In genomic region chr4:2873329-2873728, GRCh38 we compare ENCODE assay signal across 20 cellular contexts. TPM values are rescaled to one million over a fixed set of nuclear protein-coding genes. Genes with fewer than 3 reads are reported as not detected.
DNase-seq lines count a peak whose midpoint lies in the region; ATAC-seq, FAIRE-seq and TF ChIP-seq lines count a peak whose summit lies in the region.
"Had no signal": no experiment of that assay in that cellular context is flagged by ENCODE, and none has a peak within 500 bp of the region (broad histone marks: within the 10 kb centered on the region; RNA-seq: fewer than 3 reads in every experiment).

No MANE protein-coding gene starts in this region.

- no peaks in the 10 kb centered on the region for H3K9me3 ChIP-seq in left ventricle myocardium inferior (replicated peaks)
- no peaks in the 10 kb centered on the region for H3K9me3 ChIP-seq in mucosa of stomach (ENCODE audit: control insufficient read depth, low read length)
- no peaks in the 10 kb centered on the region for H3K9me3 ChIP-seq in upper lobe of left lung
- H3K9me3 ChIP-seq: heart right ventricle, left lung had no signal

- 68 to 72% methylated on average over 1 of the region's 1 CpG for WGBS in upper lobe of left lung, 2 donors

- H3K27ac ChIP-seq in left ventricle myocardium inferior (replicated peaks) (peak overlapping the region; percentile 49), upper lobe of left lung (peak overlapping the region; percentile 2 to 88 (median 66))
- H3K27ac ChIP-seq: cardiac muscle cell, epithelial cell of prostate, SK-N-MC had no signal

- peak overlapping the region; percentile 35 for H3K9ac ChIP-seq in mucosa of stomach (ENCODE audit: low read length)

- no peak for TF ChIP-seq EP300 in upper lobe of left lung (IDR thresholded peaks at IDR 0.05)

- H3K4me3 ChIP-seq in left ventricle myocardium inferior (no peak overlapping the region), mucosa of stomach (ENCODE audit: low read length) (no peak overlapping the region), upper lobe of left lung (no peak overlapping the region)
- H3K4me3 ChIP-seq: cardiac muscle cell, heart right ventricle, left lung, SK-N-MC had no signal

- intact Hi-C loops in left ventricle myocardium inferior (cut with micrococcal nuclease) (no loop called here), Right ventricle myocardium superior (cut with DNase I) (no loop called here)

- no peak for TF ChIP-seq POLR2A in upper lobe of left lung (IDR thresholded peaks at IDR 0.05)

- H3K4me1 ChIP-seq in left ventricle myocardium inferior = peaks cover 92% of the 10 kb centered on the region
- H3K4me1 ChIP-seq in mucosa of stomach (ENCODE audit: control insufficient read depth, insufficient read depth, low read length) = peaks cover 32% of the 10 kb centered on the region
- H3K4me1 ChIP-seq in upper lobe of left lung = peaks cover 60 to 73% (median 70%) of the 10 kb centered on the region in 4 donors

- FAIRE-seq in colon (lab: Jason Lieb, UNC) = peak; percentile 38

- DNase-seq in left ventricle myocardium inferior (no peak), Right ventricle myocardium superior (no peak), upper lobe of left lung (no peak), RKO (ENCODE audit: low spot score) (no peak), T-helper 9 cell (no peak)
- DNase-seq: activated naive CD4-positive, alpha-beta T cell treated with anti-CD3 and anti-CD28 coated beads, Interleukin-2, amount 50 U/mL, for 16 hours; anterior cingulate cortex; dermis blood vessel endothelial cell; heart right ventricle; left lung; NCI-H1105 treated with DMSO at 0.1 percent for 48 hours; retina; stimulated activated CD4-positive, alpha-beta T cell treated with anti-CD3 and anti-CD28 coated beads, Interleukin-4, amount 100 ng/mL, for 4 hours had no signal

- no peak for TF ChIP-seq CTCF in left ventricle myocardium inferior (IDR thresholded peaks at IDR 0.05; ENCODE audit: borderline replicate concordance)
- no peak for TF ChIP-seq CTCF in upper lobe of left lung (IDR thresholded peaks at IDR 0.05)

- peaks cover 24% of the 10 kb centered on the region for H3K36me3 ChIP-seq in left ventricle myocardium inferior
- H3K36me3 ChIP-seq in mucosa of stomach (ENCODE audit: control insufficient read depth, insufficient read depth, low read length) = no peaks in the 10 kb centered on the region
- H3K36me3 ChIP-seq in upper lobe of left lung = peaks cover 0 to 22% (median 3%) of the 10 kb centered on the region in 4 donors
- H3K36me3 ChIP-seq: cardiac muscle cell had no signal

- ATAC-seq in Right ventricle myocardium superior (ENCODE audit: poor library complexity) (no peak), upper lobe of left lung (ENCODE audit: low FRiP score in 2 of 2) (no peak), HG03565 (IDR thresholded peaks at IDR 0.05; ENCODE audit: unreplicated experiment) (no peak)
- ATAC-seq: heart right ventricle, left lung, Panc1 had no signal

- H3K27me3 ChIP-seq in left ventricle myocardium inferior (ENCODE audit: low read depth) = no peaks in the 10 kb centered on the region
- H3K27me3 ChIP-seq in mucosa of stomach (ENCODE audit: control insufficient read depth, insufficient read depth, low read length) = no peaks in the 10 kb centered on the region
- H3K27me3 ChIP-seq in upper lobe of left lung = no peaks in the 10 kb centered on the region
- H3K27me3 ChIP-seq: cardiac muscle cell, heart right ventricle, left lung had no signal

RNA-seq across cellular contexts. Expression of gene ADD1, which starts 29.7 kb away (rescaled TPM):
- total RNA-seq in left ventricle myocardium inferior (212 TPM), Right ventricle myocardium superior (217 TPM), upper lobe of left lung (100 to 1,000 TPM; 184 to 651 (median 290) TPM)
